In the genomic region with DNA sequence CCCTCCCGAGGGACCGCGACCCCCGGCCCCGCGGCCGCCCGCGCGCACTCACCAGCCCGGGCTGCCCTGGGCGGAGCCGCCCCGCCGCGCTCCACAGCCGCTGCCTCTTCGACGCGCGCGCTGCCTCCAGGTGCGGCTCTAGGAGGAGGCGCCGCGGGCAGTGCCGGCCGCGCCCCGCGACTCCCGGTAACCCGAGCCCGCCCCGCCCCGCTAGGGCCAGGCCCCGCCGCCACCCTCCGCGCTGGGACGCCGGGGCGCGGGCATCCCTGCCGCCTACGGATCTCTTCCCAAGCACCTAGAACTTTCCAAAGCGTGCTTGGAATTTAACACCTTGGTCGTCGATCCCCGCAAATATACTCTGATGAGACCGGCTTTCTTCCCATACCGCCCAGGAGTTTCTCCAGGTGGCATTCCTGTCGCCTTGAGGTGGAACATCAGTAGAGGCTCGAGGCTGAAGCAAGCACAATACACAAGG, we compare ENCODE assay signal across 8 cellular contexts. TPM values are rescaled to one million over a fixed set of nuclear protein-coding genes. Genes with fewer than 3 reads are reported as not detected.
DNase-seq lines count a peak whose midpoint lies in the region; ATAC-seq and TF ChIP-seq lines count a peak whose summit lies in the region.

A gene with protein sequence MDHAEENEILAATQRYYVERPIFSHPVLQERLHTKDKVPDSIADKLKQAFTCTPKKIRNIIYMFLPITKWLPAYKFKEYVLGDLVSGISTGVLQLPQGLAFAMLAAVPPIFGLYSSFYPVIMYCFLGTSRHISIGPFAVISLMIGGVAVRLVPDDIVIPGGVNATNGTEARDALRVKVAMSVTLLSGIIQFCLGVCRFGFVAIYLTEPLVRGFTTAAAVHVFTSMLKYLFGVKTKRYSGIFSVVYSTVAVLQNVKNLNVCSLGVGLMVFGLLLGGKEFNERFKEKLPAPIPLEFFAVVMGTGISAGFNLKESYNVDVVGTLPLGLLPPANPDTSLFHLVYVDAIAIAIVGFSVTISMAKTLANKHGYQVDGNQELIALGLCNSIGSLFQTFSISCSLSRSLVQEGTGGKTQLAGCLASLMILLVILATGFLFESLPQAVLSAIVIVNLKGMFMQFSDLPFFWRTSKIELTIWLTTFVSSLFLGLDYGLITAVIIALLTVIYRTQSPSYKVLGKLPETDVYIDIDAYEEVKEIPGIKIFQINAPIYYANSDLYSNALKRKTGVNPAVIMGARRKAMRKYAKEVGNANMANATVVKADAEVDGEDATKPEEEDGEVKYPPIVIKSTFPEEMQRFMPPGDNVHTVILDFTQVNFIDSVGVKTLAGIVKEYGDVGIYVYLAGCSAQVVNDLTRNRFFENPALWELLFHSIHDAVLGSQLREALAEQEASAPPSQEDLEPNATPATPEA (minus strand): TSS at position 162 of the 475 bp plus-strand sequence. CDS start 24,693 bp downstream, outside the sequence.

- H3K9me3 ChIP-seq in ascending aorta (no peaks in the 10 kb centered on the region), stomach (no peaks in the 10 kb centered on the region)

- no peak for TF ChIP-seq POLR2A in stomach (IDR thresholded peaks at IDR 0.05)

- H3K27ac ChIP-seq in ascending aorta (no peak within 1 kb of the TSS), stomach (peak within 1 kb of the TSS; percentile 14 to 63 (median 37))

- H3K4me1 ChIP-seq in ascending aorta: peaks cover 0 to 2% of the 10 kb centered on the region in 2 donors
- peaks cover 8 to 24% (median 21%) of the 10 kb centered on the region in 4 donors for H3K4me1 ChIP-seq in stomach

- H3K4me1 Mint-ChIP-seq in activated CD4-positive, alpha-beta T cell treated with anti-CD3 and anti-CD28 coated beads for 36 hours: peaks cover 7% of the 10 kb centered on the region

- DNase-seq in activated CD4-positive, alpha-beta T cell treated with anti-CD3 and anti-CD28 coated beads for 36 hours: peak; percentile 45
- DNase-seq in activated CD4-positive, alpha-beta T cell treated with anti-CD3 and anti-CD28 coated beads, Interleukin-2, amount 50 U/mL, for 4 hours: no peak
- DNase-seq in NCI-H1092 (lab: John Stamatoyannopoulos, UW): peak; percentile 12
- DNase-seq in ascending aorta (ENCODE audit: low spot score in 2 of 2): no peak
- peak; percentile 69 for DNase-seq in islet precursor cell
- peak; percentile 76 for DNase-seq in stomach
- DNase-seq in NCI-H2171 (lab: John Stamatoyannopoulos, UW): no peak
- DNase-seq in middle frontal gyrus (ENCODE audit: extremely low spot score, low spot score): no peak

- no peaks in the 10 kb centered on the region for H3K36me3 Mint-ChIP-seq in activated CD4-positive, alpha-beta T cell treated with anti-CD3 and anti-CD28 coated beads for 36 hours (ENCODE audit: low read depth)

- H3K9me3 Mint-ChIP-seq in activated CD4-positive, alpha-beta T cell treated with anti-CD3 and anti-CD28 coated beads for 36 hours (ENCODE audit: low read depth): no peaks in the 10 kb centered on the region

- H3K27ac Mint-ChIP-seq in activated CD4-positive, alpha-beta T cell treated with anti-CD3 and anti-CD28 coated beads for 36 hours: no peak within 1 kb of the TSS

- ATAC-seq in activated CD4-positive, alpha-beta T cell treated with anti-CD3 and anti-CD28 coated beads for 36 hours: peak; percentile 87

- peak within 1 kb of the TSS; percentile 54 for H3K4me3 Mint-ChIP-seq in activated CD4-positive, alpha-beta T cell treated with anti-CD3 and anti-CD28 coated beads for 36 hours

- TF ChIP-seq EP300 in stomach (IDR thresholded peaks at IDR 0.05): no peak

- H3K4me3 ChIP-seq in ascending aorta (peak within 1 kb of the TSS; percentile 44 to 55), stomach (peak within 1 kb of the TSS; percentile 44 to 49 (median 48))

- H3K27me3 Mint-ChIP-seq in activated CD4-positive, alpha-beta T cell treated with anti-CD3 and anti-CD28 coated beads for 36 hours: peaks cover 59% of the 10 kb centered on the region

- 1 to 5% (median 2%) methylated on average over 12 to 54 of the region's 54 CpGs for WGBS in stomach, 5 donors

- no peaks in the 10 kb centered on the region for H3K36me3 ChIP-seq in ascending aorta
- no peaks in the 10 kb centered on the region for H3K36me3 ChIP-seq in stomach

- CTCF ChIA-PET in activated CD4-positive, alpha-beta T cell treated with anti-CD3 and anti-CD28 coated beads for 36 hours (lab: Charles Lee): interaction anchor here (0.6 to 1.6 kb wide), 5 partner anchors 15 to 1438 kb away, joined by 3 to 6 read pairs (median 4); no protein-coding TSS in a partner anchor

- H3K27me3 ChIP-seq in ascending aorta (no peaks in the 10 kb centered on the region), stomach (peaks cover 0 to 45% (median 15%) of the 10 kb centered on the region in 3 donors)

- POLR2A ChIA-PET in activated CD4-positive, alpha-beta T cell treated with anti-CD3 and anti-CD28 coated beads for 36 hours (lab: Charles Lee): no interaction called here

- TF ChIP-seq CTCF in ascending aorta (IDR thresholded peaks at IDR 0.05) (no peak), stomach (IDR thresholded peaks at IDR 0.05) (no peak)

- intact Hi-C loops in activated CD4-positive, alpha-beta T cell treated with anti-CD3 and anti-CD28 coated beads for 36 hours (cut with DNase I, micrococcal nuclease): loop anchor here (2.0 to 10.0 kb wide), 2 partner anchors 709 to 711 kb away; no protein-coding TSS in a partner anchor
- intact Hi-C loops in ascending aorta (cut with DNase I) (no loop called here), stomach (cut with DNase I; ENCODE audit: low total_unique reads) (no loop called here)

RNA-seq across cellular contexts. Expression of the gene that starts here (rescaled TPM):
- not detected for total RNA-seq in activated CD4-positive, alpha-beta T cell treated with anti-CD3 and anti-CD28 coated beads for 36 hours
- not detected for total RNA-seq in ascending aorta
- 1 to 10 TPM in 1 of 5 donors, under 1 TPM in 2, not detected in 2; 0.58 to 4.6 (median 0.58) TPM for total RNA-seq in stomach
- under 1 TPM; 0.08 to 0.46 (median 0.25) TPM for polyA plus RNA-seq in stomach

Comparison
In these comparisons a context has a peak if more than half of its experiments do, and no peak if none do; other contexts are left out.
1. Peak in DNase-seq and ATAC-seq in activated CD4-positive, alpha-beta T cell treated with anti-CD3 and anti-CD28 coated beads for 36 hours; RNA of the gene not detected or under 1 TPM.
2. DNase-seq: peak in NCI-H1092 (single experiment), islet precursor cell (single experiment) and stomach (single experiment); none in activated CD4-positive, alpha-beta T cell treated with anti-CD3 and anti-CD28 coated beads, Interleukin-2, amount 50 U/mL, for 4 hours (0 of 2), ascending aorta (0 of 2), NCI-H2171 (single experiment) and middle frontal gyrus (single experiment).
3. H3K27ac ChIP-seq: peak in stomach (5 of 5); none in ascending aorta (0 of 2).
4. intact Hi-C loops: an anchor here in activated CD4-positive, alpha-beta T cell treated with anti-CD3 and anti-CD28 coated beads for 36 hours (2.0 to 10.0 kb wide); none called in ascending aorta and stomach.